Comparison of ENCODE assay signal across 9 cellular contexts in the genomic region with DNA sequence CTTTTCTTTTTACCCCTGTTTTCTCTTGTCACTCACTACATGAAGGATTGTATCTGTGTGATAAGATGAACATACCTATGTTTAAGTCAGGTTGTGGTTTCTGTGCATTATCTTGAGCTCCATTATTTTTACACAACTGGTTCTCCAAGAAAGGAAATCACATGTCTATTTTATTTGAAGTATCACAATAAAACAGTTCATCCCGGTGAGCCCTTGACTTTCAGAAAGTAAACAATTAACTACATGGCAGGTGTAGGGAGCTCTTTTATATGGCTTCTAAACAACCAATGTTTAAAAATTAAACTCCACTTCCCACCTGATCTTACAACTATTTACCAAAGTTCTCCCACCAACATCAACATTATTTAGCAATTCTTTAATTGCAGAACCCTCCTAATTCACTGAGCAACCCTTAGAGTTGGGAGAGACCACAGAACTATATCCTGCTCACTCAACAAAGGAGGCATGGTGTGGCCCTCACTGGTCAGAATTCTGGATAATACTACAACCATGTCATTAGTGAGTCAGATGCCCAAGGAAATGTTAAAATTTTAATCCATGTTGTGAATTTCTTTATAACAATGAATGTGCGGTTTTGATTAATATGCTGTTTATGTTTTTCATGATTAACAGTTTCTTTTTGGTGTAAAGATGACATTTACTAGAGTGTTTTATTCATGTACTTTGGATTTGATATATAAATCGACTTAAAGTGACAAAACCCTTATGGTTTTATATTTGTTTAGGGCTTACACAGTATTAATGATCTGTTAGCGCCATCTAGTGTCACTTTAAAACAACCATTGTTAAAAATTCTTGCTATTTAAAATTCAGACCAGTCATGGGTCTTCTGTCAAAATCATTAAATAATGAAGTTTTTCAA. TPM values are rescaled to one million over a fixed set of nuclear protein-coding genes. Genes with fewer than 3 reads are reported as not detected.
DNase-seq lines count a peak whose midpoint lies in the region; ATAC-seq, FAIRE-seq and TF ChIP-seq lines count a peak whose summit lies in the region.
"Had no signal": no experiment of that assay in that cellular context is flagged by ENCODE, and none has a peak within 500 bp of the region (broad histone marks: within the 10 kb centered on the region; RNA-seq: fewer than 3 reads in every experiment).

No MANE protein-coding gene starts in this region.

- no TSS peak for BruUV-seq in IMR-90 (replicated peaks; lab: Mats Ljungman, UMichigan)

- intact Hi-C loops in IMR-90 (cut with micrococcal nuclease) = loop anchor here (1.0 to 5.0 kb wide), 5 partner anchors 337 to 1020 kb away; no protein-coding TSS in a partner anchor
- intact Hi-C loops in activated T-helper 2 cell treated with anti-CD3 and anti-CD28 coated beads, Interferon-gamma antibody, Interleukin-2, Interleukin-4, amounts not matched to agents 10 μg/mL and 5 μg/mL and 100 μg/mL, durations not matched to agents 14 hours and 24 hours and 36 hours (cut with micrococcal nuclease) = loop anchor here (1.0 to 5.0 kb wide), 3 partner anchors 45 to 379 kb away; no protein-coding TSS in a partner anchor
- intact Hi-C loops in activated CD4-positive, alpha-beta T cell treated with anti-CD3 and anti-CD28 coated beads, Interleukin-2, amount 10 ng/mL, durations not matched to agents 24 days and 14 days (cut with micrococcal nuclease) = loop anchor here (1.0 to 10.0 kb wide), 4 partner anchors 45 to 379 kb away; no protein-coding TSS in a partner anchor
- intact Hi-C loops in activated T-helper 1 cell treated with anti-CD3 and anti-CD28 coated beads, Interleukin-12 subunit alpha, Interleukin-12 subunit beta, Interleukin-2, Interleukin-4 antibody, amounts not matched to agents 30 ng/mL and 10 ng/mL and 1 ng/mL, durations not matched to agents 14 hours and 24 hours and 36 hours (cut with micrococcal nuclease) = loop anchor here (1.0 to 10.0 kb wide), 6 partner anchors 46 to 737 kb away; no protein-coding TSS in a partner anchor

- H2BK15ac ChIP-seq in IMR-90 (ENCODE audit: low read depth, low read length) = no peak overlapping the region

- dilution Hi-C loops in IMR-90 (cut with HindIII; ENCODE audit: low sequenced_read_pairs, unreplicated experiment) = no loop called here

- no peaks in the 10 kb centered on the region for H3K4me1 ChIP-seq in IMR-90 (ENCODE audit: control insufficient read depth, insufficient read depth, low read length)

- H3K4me3 Mint-ChIP-seq in activated T-helper 2 cell treated with anti-CD3 and anti-CD28 coated beads, Interferon-gamma antibody, Interleukin-2, Interleukin-4, amounts not matched to agents 10 μg/mL and 5 μg/mL and 100 μg/mL, durations not matched to agents 14 hours and 24 hours and 36 hours (ENCODE audit: low read depth) = no peak overlapping the region
- H3K4me3 Mint-ChIP-seq in activated CD4-positive, alpha-beta T cell treated with anti-CD3 and anti-CD28 coated beads, Interleukin-2, amount 10 ng/mL, durations not matched to agents 24 days and 14 days = no peak overlapping the region
- H3K4me3 Mint-ChIP-seq in activated T-helper 1 cell treated with anti-CD3 and anti-CD28 coated beads, Interleukin-12 subunit alpha, Interleukin-12 subunit beta, Interleukin-2, Interleukin-4 antibody, amounts not matched to agents 30 ng/mL and 10 ng/mL and 1 ng/mL, durations not matched to agents 14 hours and 24 hours and 36 hours = no peak overlapping the region

- no peak for TF ChIP-seq POLR2A in IMR-90 (IDR thresholded peaks at IDR 0.05; ENCODE audit: low read depth, low read length)

- no peak overlapping the region for H3K4me2 ChIP-seq in IMR-90 (ENCODE audit: low read depth, low read length)

- no peak overlapping the region for H2BK120ac ChIP-seq in IMR-90 (ENCODE audit: low read depth, low read length)

- no CpG with 5 or more reads among the region's 4 CpGs for WGBS in IMR-90 (ENCODE audit: extremely low coverage in 2 of 2, insufficient read length in 1 of 2), 2 experiments

- no peaks in the 10 kb centered on the region for H3K79me1 ChIP-seq in IMR-90 (ENCODE audit: low read depth in 1 of 2, low read length in 2 of 2)

- H3K18ac ChIP-seq in IMR-90 (ENCODE audit: low read depth, low read length) = no peak overlapping the region

- no peak overlapping the region for H3K27ac Mint-ChIP-seq in activated T-helper 2 cell treated with anti-CD3 and anti-CD28 coated beads, Interferon-gamma antibody, Interleukin-2, Interleukin-4, amounts not matched to agents 10 μg/mL and 5 μg/mL and 100 μg/mL, durations not matched to agents 14 hours and 24 hours and 36 hours
- no peak overlapping the region for H3K27ac Mint-ChIP-seq in activated CD4-positive, alpha-beta T cell treated with anti-CD3 and anti-CD28 coated beads, Interleukin-2, amount 10 ng/mL, durations not matched to agents 24 days and 14 days
- H3K27ac Mint-ChIP-seq in activated T-helper 1 cell treated with anti-CD3 and anti-CD28 coated beads, Interleukin-12 subunit alpha, Interleukin-12 subunit beta, Interleukin-2, Interleukin-4 antibody, amounts not matched to agents 30 ng/mL and 10 ng/mL and 1 ng/mL, durations not matched to agents 14 hours and 24 hours and 36 hours = no peak overlapping the region

- H3K14ac ChIP-seq in IMR-90 (replicated peaks; ENCODE audit: low read depth, low read length) = no peak overlapping the region

- no peak overlapping the region for H3K4ac ChIP-seq in IMR-90 (ENCODE audit: low read depth, low read length)

- CTCF ChIA-PET in IMR-90 (lab: Yijun Ruan, JAX) = interaction anchor here (1.1 kb wide), 1 partner anchor 379 kb away, joined by 5 read pairs; no protein-coding TSS in a partner anchor

- in situ Hi-C loops in IMR-90 (cut with MboI; ENCODE audit: low sequenced_read_pairs) = loop anchor here (25.0 kb wide), 1 partner anchor 1015 kb away; no protein-coding TSS in a partner anchor

- no peak overlapping the region for H3K56ac ChIP-seq in IMR-90 (ENCODE audit: extremely low read depth, insufficient read depth, low read length)

- no peak overlapping the region for H4K5ac ChIP-seq in IMR-90 (ENCODE audit: low read depth, low read length)

- no peaks in the 10 kb centered on the region for H3K27me3 ChIP-seq in IMR-90 (ENCODE audit: control insufficient read depth, insufficient read depth, low read length)

- no peak overlapping the region for H3K9ac ChIP-seq in IMR-90 (ENCODE audit: low read depth, low read length)

- no peak overlapping the region for H3K23ac ChIP-seq in IMR-90 (ENCODE audit: low read depth, low read length)

- POLR2A ChIA-PET in IMR-90 (lab: Charles Lee; ENCODE audit: unreplicated experiment) = no interaction called here

- peak; percentile 72 for TF ChIP-seq CTCF in IMR-90 (conservative IDR thresholded peaks at IDR 0.05; ENCODE audit: low read depth, low read length)

- no peak overlapping the region for H3K4me3 ChIP-seq in IMR-90 (ENCODE audit: insufficient read depth, low read depth, low read length)

- H2AK9ac ChIP-seq in IMR-90 (replicated peaks; ENCODE audit: low read depth, low read length, poor library complexity) = no peak overlapping the region

- no peaks in the 10 kb centered on the region for H4K20me1 ChIP-seq in IMR-90 (ENCODE audit: insufficient read depth, low read length)

- H2AK5ac ChIP-seq in IMR-90 (ENCODE audit: low read depth, low read length) = no peak overlapping the region

- H2BK5ac ChIP-seq in IMR-90 (ENCODE audit: low read depth, low read length, poor library complexity, severe bottlenecking) = no peak overlapping the region

- peak; percentile 59 for DNase-seq in COLO829 (ENCODE audit: low spot score)
- DNase-seq in IMR-90 = peak; percentile 67
- DNase-seq in OCI-M2 (lab: John Stamatoyannopoulos, UW; ENCODE audit: unreplicated experiment) = peak; percentile 61
- DNase-seq in non-pigmented ciliary epithelial cell (ENCODE audit: low read depth) = peak; percentile 14
- no peak for DNase-seq in activated T-helper 2 cell treated with anti-CD3 and anti-CD28 coated beads, Interferon-gamma antibody, Interleukin-2, Interleukin-4, amounts not matched to agents 10 μg/mL and 5 μg/mL and 100 μg/mL, durations not matched to agents 14 hours and 24 hours and 36 hours (ENCODE audit: low spot score)
- no peak for DNase-seq in activated CD4-positive, alpha-beta T cell treated with anti-CD3 and anti-CD28 coated beads, Interleukin-2, amount 10 ng/mL, durations not matched to agents 24 days and 14 days
- DNase-seq in activated T-helper 1 cell treated with anti-CD3 and anti-CD28 coated beads, Interleukin-12 subunit alpha, Interleukin-12 subunit beta, Interleukin-2, Interleukin-4 antibody, amounts not matched to agents 30 ng/mL and 10 ng/mL and 1 ng/mL, durations not matched to agents 14 hours and 24 hours and 36 hours (ENCODE audit: low spot score) = no peak
- DNase-seq: left cardiac atrium had no signal

- H3K27me3 Mint-ChIP-seq in activated T-helper 2 cell treated with anti-CD3 and anti-CD28 coated beads, Interferon-gamma antibody, Interleukin-2, Interleukin-4, amounts not matched to agents 10 μg/mL and 5 μg/mL and 100 μg/mL, durations not matched to agents 14 hours and 24 hours and 36 hours (ENCODE audit: low read depth) = no peaks in the 10 kb centered on the region
- H3K27me3 Mint-ChIP-seq in activated CD4-positive, alpha-beta T cell treated with anti-CD3 and anti-CD28 coated beads, Interleukin-2, amount 10 ng/mL, durations not matched to agents 24 days and 14 days = no peaks in the 10 kb centered on the region
- H3K27me3 Mint-ChIP-seq in activated T-helper 1 cell treated with anti-CD3 and anti-CD28 coated beads, Interleukin-12 subunit alpha, Interleukin-12 subunit beta, Interleukin-2, Interleukin-4 antibody, amounts not matched to agents 30 ng/mL and 10 ng/mL and 1 ng/mL, durations not matched to agents 14 hours and 24 hours and 36 hours (ENCODE audit: insufficient read depth) = no peaks in the 10 kb centered on the region

- H2AFZ ChIP-seq in IMR-90 (replicated peaks; ENCODE audit: low read length, poor library complexity) = no peak overlapping the region

- FAIRE-seq in endometrium (lab: Jason Lieb, UNC) = peak; percentile 96

- no peaks in the 10 kb centered on the region for H3K9me3 ChIP-seq in IMR-90 (ENCODE audit: control insufficient read depth, insufficient read depth, low read length)

- no peaks in the 10 kb centered on the region for H3K9me3 Mint-ChIP-seq in activated T-helper 2 cell treated with anti-CD3 and anti-CD28 coated beads, Interferon-gamma antibody, Interleukin-2, Interleukin-4, amounts not matched to agents 10 μg/mL and 5 μg/mL and 100 μg/mL, durations not matched to agents 14 hours and 24 hours and 36 hours
- no peaks in the 10 kb centered on the region for H3K9me3 Mint-ChIP-seq in activated CD4-positive, alpha-beta T cell treated with anti-CD3 and anti-CD28 coated beads, Interleukin-2, amount 10 ng/mL, durations not matched to agents 24 days and 14 days
- no peaks in the 10 kb centered on the region for H3K9me3 Mint-ChIP-seq in activated T-helper 1 cell treated with anti-CD3 and anti-CD28 coated beads, Interleukin-12 subunit alpha, Interleukin-12 subunit beta, Interleukin-2, Interleukin-4 antibody, amounts not matched to agents 30 ng/mL and 10 ng/mL and 1 ng/mL, durations not matched to agents 14 hours and 24 hours and 36 hours

- no peak overlapping the region for H4K91ac ChIP-seq in IMR-90 (ENCODE audit: insufficient read depth, low read depth, low read length)

- no peaks in the 10 kb centered on the region for H3K9me1 ChIP-seq in IMR-90 (ENCODE audit: insufficient read depth, low read length)

- peak; percentile 71 for TF ChIP-seq RAD21 in IMR-90 (IDR thresholded peaks at IDR 0.05; ENCODE audit: low read length)

- H3K36me3 Mint-ChIP-seq in activated T-helper 2 cell treated with anti-CD3 and anti-CD28 coated beads, Interferon-gamma antibody, Interleukin-2, Interleukin-4, amounts not matched to agents 10 μg/mL and 5 μg/mL and 100 μg/mL, durations not matched to agents 14 hours and 24 hours and 36 hours (ENCODE audit: low read depth) = no peaks in the 10 kb centered on the region
- H3K36me3 Mint-ChIP-seq in activated CD4-positive, alpha-beta T cell treated with anti-CD3 and anti-CD28 coated beads, Interleukin-2, amount 10 ng/mL, durations not matched to agents 24 days and 14 days (ENCODE audit: low read depth) = no peaks in the 10 kb centered on the region
- no peaks in the 10 kb centered on the region for H3K36me3 Mint-ChIP-seq in activated T-helper 1 cell treated with anti-CD3 and anti-CD28 coated beads, Interleukin-12 subunit alpha, Interleukin-12 subunit beta, Interleukin-2, Interleukin-4 antibody, amounts not matched to agents 30 ng/mL and 10 ng/mL and 1 ng/mL, durations not matched to agents 14 hours and 24 hours and 36 hours (ENCODE audit: low read depth)

- no peak overlapping the region for H3K27ac ChIP-seq in IMR-90 (ENCODE audit: insufficient read depth, low read length)

- peaks cover 4% of the 10 kb centered on the region for H3K4me1 Mint-ChIP-seq in activated T-helper 2 cell treated with anti-CD3 and anti-CD28 coated beads, Interferon-gamma antibody, Interleukin-2, Interleukin-4, amounts not matched to agents 10 μg/mL and 5 μg/mL and 100 μg/mL, durations not matched to agents 14 hours and 24 hours and 36 hours (ENCODE audit: low read depth)
- H3K4me1 Mint-ChIP-seq in activated CD4-positive, alpha-beta T cell treated with anti-CD3 and anti-CD28 coated beads, Interleukin-2, amount 10 ng/mL, durations not matched to agents 24 days and 14 days = peaks cover 2% of the 10 kb centered on the region
- no peaks in the 10 kb centered on the region for H3K4me1 Mint-ChIP-seq in activated T-helper 1 cell treated with anti-CD3 and anti-CD28 coated beads, Interleukin-12 subunit alpha, Interleukin-12 subunit beta, Interleukin-2, Interleukin-4 antibody, amounts not matched to agents 30 ng/mL and 10 ng/mL and 1 ng/mL, durations not matched to agents 14 hours and 24 hours and 36 hours (ENCODE audit: low read depth)

- peak; percentile 62 for ATAC-seq in IMR-90 (ENCODE audit: low read depth)

- H2BK20ac ChIP-seq in IMR-90 (ENCODE audit: low read depth, low read length) = no peak overlapping the region

- H3K36me3 ChIP-seq in IMR-90 (ENCODE audit: control insufficient read depth, insufficient read depth, low read length) = no peaks in the 10 kb centered on the region

- no peak overlapping the region for H4K8ac ChIP-seq in IMR-90 (ENCODE audit: low read depth in 2 of 2, low read length in 2 of 2)

RNA-seq across cellular contexts. Expression of a gene that starts 50.0 kb away (rescaled TPM):
- not detected in 2 replicates for total RNA-seq in IMR-90 (2012; rRNA removed)
- not detected in 2 replicates for polyA plus RNA-seq in IMR-90 (2012; rRNA removed)
- not detected in 2 replicates for polyA plus RNA-seq in IMR-90 (2012; cell fraction: cytosol; rRNA removed)
- not detected in 2 replicates for polyA plus RNA-seq in IMR-90 (2012; cell fraction: nucleus; rRNA removed; ENCODE audit: low replicate concordance)
- total RNA-seq in activated T-helper 2 cell treated with anti-CD3 and anti-CD28 coated beads, Interferon-gamma antibody, Interleukin-2, Interleukin-4, amounts not matched to agents 10 μg/mL and 5 μg/mL and 100 μg/mL, durations not matched to agents 14 hours and 24 hours and 36 hours = not detected in 2 replicates
- not detected in 2 replicates for total RNA-seq in activated CD4-positive, alpha-beta T cell treated with anti-CD3 and anti-CD28 coated beads, Interleukin-2, amount 10 ng/mL, durations not matched to agents 24 days and 14 days
- total RNA-seq in activated T-helper 1 cell treated with anti-CD3 and anti-CD28 coated beads, Interleukin-12 subunit alpha, Interleukin-12 subunit beta, Interleukin-2, Interleukin-4 antibody, amounts not matched to agents 30 ng/mL and 10 ng/mL and 1 ng/mL, durations not matched to agents 14 hours and 24 hours and 36 hours = not detected in 2 replicates

Comparison
In these comparisons a context has a peak if more than half of its experiments do, and no peak if none do; other contexts are left out.
1. DNase-seq: peak in COLO829 (single experiment), IMR-90 (single experiment), OCI-M2 (single experiment) and non-pigmented ciliary epithelial cell (single experiment); none in activated T-helper 2 cell treated with anti-CD3 and anti-CD28 coated beads, Interferon-gamma antibody, Interleukin-2, Interleukin-4, amounts not matched to agents 10 μg/mL and 5 μg/mL and 100 μg/mL, durations not matched to agents 14 hours and 24 hours and 36 hours (single experiment), activated CD4-positive, alpha-beta T cell treated with anti-CD3 and anti-CD28 coated beads, Interleukin-2, amount 10 ng/mL, durations not matched to agents 24 days and 14 days (single experiment) and activated T-helper 1 cell treated with anti-CD3 and anti-CD28 coated beads, Interleukin-12 subunit alpha, Interleukin-12 subunit beta, Interleukin-2, Interleukin-4 antibody, amounts not matched to agents 30 ng/mL and 10 ng/mL and 1 ng/mL, durations not matched to agents 14 hours and 24 hours and 36 hours (single experiment).